14 cellular contexts compared by ENCODE assay signal in genomic region chr11:130407978-130408377, GRCh38. TPM values are rescaled to one million over a fixed set of nuclear protein-coding genes. Genes with fewer than 3 reads are reported as not detected.
DNase-seq lines count a peak whose midpoint lies in the region; ATAC-seq and TF ChIP-seq lines count a peak whose summit lies in the region.
"Had no signal": no experiment of that assay in that cellular context is flagged by ENCODE, and none has a peak within 500 bp of the region (broad histone marks: within the 10 kb centered on the region; RNA-seq: fewer than 3 reads in every experiment).

No MANE protein-coding gene starts in this region.

- no peak overlapping the region for H3K4me3 Mint-ChIP-seq in activated T-cell treated with anti-CD3 and anti-CD28 coated beads, Interleukin-2, amount 50 U/mL, for 24 hours

- H3K9me3 Mint-ChIP-seq in activated T-cell treated with anti-CD3 and anti-CD28 coated beads, Interleukin-2, amount 50 U/mL, for 24 hours: no peaks in the 10 kb centered on the region

- H3K27ac ChIP-seq in lung (ENCODE audit: low read depth in 1 of 2, low read length in 1 of 2): no peak overlapping the region

- POLR2A ChIA-PET in AG04449 (lab: Yijun Ruan, JAX): no interaction called here

- TF ChIP-seq CTCF in AG04449 (IDR thresholded peaks at IDR 0.05; ENCODE audit: insufficient read depth, low read length, missing control alignments) (no peak), epithelial cell of esophagus (IDR thresholded peaks at IDR 0.05; ENCODE audit: insufficient read depth, low read depth, low read length, missing control alignments) (no peak), lung (IDR thresholded peaks at IDR 0.05; ENCODE audit: control extremely low read depth, extremely low read depth) (no peak)

- H3K27me3 Mint-ChIP-seq in activated T-cell treated with anti-CD3 and anti-CD28 coated beads, Interleukin-2, amount 50 U/mL, for 24 hours: peaks cover 6% of the 10 kb centered on the region

- DNase-seq in AG04449 (ENCODE audit: low read depth, low spot score): peak; percentile 19
- DNase-seq in M059J (ENCODE audit: low read depth): peak; percentile 91
- DNase-seq in epithelial cell of esophagus (ENCODE audit: low read depth): peak; percentile 96
- DNase-seq in lung (ENCODE audit: low spot score): peak; percentile 39
- DNase-seq in activated T-cell treated with anti-CD3 and anti-CD28 coated beads, Interleukin-2, amount 50 U/mL, for 24 hours: no peak
- DNase-seq in NCI-H345 (lab: John Stamatoyannopoulos, UW): no peak
- DNase-seq in stimulated activated CD4-positive, alpha-beta T cell treated with anti-CD3 and anti-CD28 coated beads, Interleukin-15, amount 100 ng/mL, for 24 hours: no peak
- DNase-seq: C1 segment of cervical spinal cord, KBM-7, NCI-H526, spleen had no signal

- H3K4me3 ChIP-seq in AG04449 (ENCODE audit: low read depth, low read length) (no peak overlapping the region), epithelial cell of esophagus (ENCODE audit: low read length) (no peak overlapping the region), lung (no peak overlapping the region)
- H3K4me3 ChIP-seq: spleen had no signal

- H3K27me3 ChIP-seq in lung (ENCODE audit: control insufficient read depth, insufficient read depth): no peaks in the 10 kb centered on the region

- H3K9me3 ChIP-seq in lung (ENCODE audit: control insufficient read depth in 2 of 2, insufficient read depth in 1 of 2, low read length in 1 of 2): no peaks in the 10 kb centered on the region
- H3K9me3 ChIP-seq: spleen had no signal

- H3K4me1 Mint-ChIP-seq in activated T-cell treated with anti-CD3 and anti-CD28 coated beads, Interleukin-2, amount 50 U/mL, for 24 hours (ENCODE audit: low read depth): no peaks in the 10 kb centered on the region

- no peak for ATAC-seq in lung (ENCODE audit: insufficient read depth, low FRiP score)
- ATAC-seq in GM18858 (IDR thresholded peaks at IDR 0.05; ENCODE audit: unreplicated experiment): no peak

- no peaks in the 10 kb centered on the region for H3K36me3 ChIP-seq in lung (ENCODE audit: control insufficient read depth in 2 of 2, insufficient read depth in 2 of 2, low read length in 2 of 2)
- H3K36me3 ChIP-seq: spleen had no signal

- no peak overlapping the region for H3K27ac Mint-ChIP-seq in activated T-cell treated with anti-CD3 and anti-CD28 coated beads, Interleukin-2, amount 50 U/mL, for 24 hours

- 63 to 76% methylated on average over 7 of the region's 7 CpGs for WGBS in lung, 2 donors

- no peaks in the 10 kb centered on the region for H3K36me3 Mint-ChIP-seq in activated T-cell treated with anti-CD3 and anti-CD28 coated beads, Interleukin-2, amount 50 U/mL, for 24 hours (ENCODE audit: low read depth)

- H3K4me1 ChIP-seq in lung (ENCODE audit: control insufficient read depth in 2 of 2, insufficient read depth in 2 of 2, low read length in 2 of 2): no peaks in the 10 kb centered on the region

- CTCF ChIA-PET in AG04449 (lab: Yijun Ruan, JAX): interaction anchor here (0.6 to 1.1 kb wide), 5 partner anchors 18 to 509 kb away, joined by 3 to 5 read pairs (median 3); partner anchors contain the start of gene SNX19

RNA-seq across cellular contexts. Expression of gene ADAMTS8, which starts 20.4 kb away (rescaled TPM):
- not detected in 2 replicates for total RNA-seq in M059J (2014; rRNA removed; shearing (Covaris generic))
- 10 to 100 TPM; 11.3 to 47.7 TPM for total RNA-seq in lung
- 10 to 100 TPM; 18.3 to 25.9 TPM for polyA plus RNA-seq in lung
- total RNA-seq: mononuclear cell; T-helper 1 cell treated with Interleukin-12 subunit alpha and Interleukin-12 subunit beta and Interleukin-4 antibody, amounts not matched to agents 30 ng/mL and 1 ng/mL, for 36 hours had no signal

RNA-seq across cellular contexts. Expression of gene ADAMTS15, which starts 40.5 kb away (rescaled TPM):
- total RNA-seq in M059J (2014; rRNA removed; shearing (Covaris generic)): 6.9 and 10.9 TPM in 2 replicates
- total RNA-seq in lung: 10 to 100 TPM; 17.6 to 22.9 TPM
- polyA plus RNA-seq in lung: 1 to 10 TPM; 4.4 to 9.0 TPM
- total RNA-seq: mononuclear cell; T-helper 1 cell treated with Interleukin-12 subunit alpha and Interleukin-12 subunit beta and Interleukin-4 antibody, amounts not matched to agents 30 ng/mL and 1 ng/mL, for 36 hours had no signal

Comparison
In these comparisons a context has a peak if more than half of its experiments do, and no peak if none do; other contexts are left out.
1. DNase-seq: peak in AG04449 (single experiment), M059J (single experiment), epithelial cell of esophagus (single experiment) and lung (single experiment); none in activated T-cell treated with anti-CD3 and anti-CD28 coated beads, Interleukin-2, amount 50 U/mL, for 24 hours (single experiment), NCI-H345 (single experiment) and stimulated activated CD4-positive, alpha-beta T cell treated with anti-CD3 and anti-CD28 coated beads, Interleukin-15, amount 100 ng/mL, for 24 hours (single experiment).
2. RNA of gene ADAMTS8, which starts 20.4 kb away (total RNA-seq): 11.3 to 47.7 TPM in lung; not detected in M059J; every median in the first group is over 10 times any median in the second.